ENCODE assay signal across 17 cellular contexts in genomic region chr2:240151477-240152031, GRCh38. TPM values are rescaled to one million over a fixed set of nuclear protein-coding genes. Genes with fewer than 3 reads are reported as not detected.
"Had no signal": no experiment of that assay in that cellular context is flagged by ENCODE, and none has a peak within 500 bp of the region (broad histone marks: within the 10 kb centered on the region; RNA-seq: fewer than 3 reads in every experiment).

No MANE protein-coding gene starts in this region.

- DNase-seq: activated CD4-positive, alpha-beta memory T cell treated with anti-CD3 and anti-CD28 coated beads for 36 hours; activated CD4-positive, alpha-beta T cell treated with anti-CD3 and anti-CD28 coated beads for 1 hour; activated naive CD4-positive, alpha-beta T cell; activated naive CD8-positive, alpha-beta T cell treated with anti-CD3 and anti-CD28 coated beads, Interleukin-2, amount 10 ng/mL, durations not matched to agents 7 days and 5 days; activated T-cell treated with anti-CD3 and anti-CD28 coated beads for 4 hours; brain microvascular endothelial cell; cerebellar nuclear complex; effector CD8-positive, alpha-beta T cell; stimulated activated CD4-positive, alpha-beta T cell treated with anti-CD3 and anti-CD28 coated beads, Interleukin-2, amount 100 ng/mL, for 24 hours; stimulated activated naive CD4-positive, alpha-beta T cell treated with Interleukin-2 at 50 U/mL for 16 hours; SW 1271; T-helper 2 cell; thyroid gland; WERI-Rb-1 had no signal

- H3K27ac ChIP-seq: brain microvascular endothelial cell, esophagus muscularis mucosa, thyroid gland, WERI-Rb-1 had no signal

- H3K4me1 ChIP-seq: esophagus muscularis mucosa, thyroid gland had no signal

- H3K4me3 ChIP-seq: esophagus muscularis mucosa, lung, thyroid gland had no signal

- H3K9me3 ChIP-seq: esophagus muscularis mucosa, thyroid gland had no signal

- H3K27me3 ChIP-seq: brain microvascular endothelial cell, thyroid gland had no signal

- H3K36me3 ChIP-seq: brain microvascular endothelial cell, esophagus muscularis mucosa, thyroid gland, WERI-Rb-1 had no signal

RNA-seq across cellular contexts. Expression of gene OTOS, which starts 11.1 kb away (rescaled TPM):
- total RNA-seq: activated CD4-positive, alpha-beta memory T cell treated with anti-CD3 and anti-CD28 coated beads for 36 hours; activated naive CD8-positive, alpha-beta T cell treated with anti-CD3 and anti-CD28 coated beads, Interleukin-2, amount 10 ng/mL, durations not matched to agents 7 days and 5 days; esophagus muscularis mucosa; lung; subcutaneous adipose tissue had no signal
- polyA plus RNA-seq: lung had no signal
